Comparison of ENCODE assay signal across 1 cellular context in the genomic region with DNA sequence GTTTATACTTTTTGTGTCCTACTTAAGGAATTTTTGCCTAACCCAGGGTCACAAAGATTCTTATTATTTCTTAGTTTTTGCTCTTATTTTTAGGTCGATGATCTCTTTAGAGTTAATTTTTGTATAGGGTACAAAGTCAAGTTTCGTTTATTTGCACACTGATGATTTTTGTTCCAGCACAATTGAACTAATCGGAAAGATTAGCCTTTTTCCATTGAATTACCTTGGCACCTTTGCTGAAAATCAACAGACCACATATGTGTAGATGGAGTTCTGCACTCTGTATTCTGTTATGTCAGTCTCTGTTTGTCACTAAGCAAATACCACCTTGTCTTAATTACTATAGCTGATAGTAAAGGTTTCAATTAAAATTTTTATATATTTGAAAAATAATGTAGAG.
TF ChIP-seq lines count a peak whose summit lies in the region.

No MANE protein-coding gene starts in this region.

TF ChIP-seq in HepG2, 621 proteins besides CTCF, POLR2A, EP300 and RAD21:
- peak; percentile 71; the same call in 1 of the 2 replicates for TF ChIP-seq ZNF652 (CRISPR knock-in tag; IDR thresholded peaks at IDR 0.05; ENCODE audit: borderline replicate concordance, low read depth)
- TF ChIP-seq ZNF230 (CRISPR knock-in tag; IDR thresholded peaks at IDR 0.05): no peak
- peak; percentile 59 for TF ChIP-seq PAXIP1 (CRISPR knock-in tag; conservative IDR thresholded peaks at IDR 0.05)
- no peak for TF ChIP-seq CREB1 (IDR thresholded peaks at IDR 0.05)
- 0 out of 2 replicates have a peak, but pooled peaks have one; percentile 46 for TF ChIP-seq CREB1 (CRISPR knock-in tag; IDR thresholded peaks at IDR 0.05)
- no peak for TF ChIP-seq NR2F6 (IDR thresholded peaks at IDR 0.05)
- 0 out of 2 replicates have a peak, but pooled peaks have one; percentile 11 for TF ChIP-seq NR2F6 (CRISPR knock-in tag; IDR thresholded peaks at IDR 0.05)
- TF ChIP-seq, protein P1, sequence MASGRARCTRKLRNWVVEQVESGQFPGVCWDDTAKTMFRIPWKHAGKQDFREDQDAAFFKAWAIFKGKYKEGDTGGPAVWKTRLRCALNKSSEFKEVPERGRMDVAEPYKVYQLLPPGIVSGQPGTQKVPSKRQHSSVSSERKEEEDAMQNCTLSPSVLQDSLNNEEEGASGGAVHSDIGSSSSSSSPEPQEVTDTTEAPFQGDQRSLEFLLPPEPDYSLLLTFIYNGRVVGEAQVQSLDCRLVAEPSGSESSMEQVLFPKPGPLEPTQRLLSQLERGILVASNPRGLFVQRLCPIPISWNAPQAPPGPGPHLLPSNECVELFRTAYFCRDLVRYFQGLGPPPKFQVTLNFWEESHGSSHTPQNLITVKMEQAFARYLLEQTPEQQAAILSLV (CRISPR knock-in tag; IDR thresholded peaks at IDR 0.05; ENCODE audit: borderline replicate concordance): no peak
- 0 out of 2 replicates have a peak, but pooled peaks have one; percentile 33 for TF ChIP-seq NCOR1 (IDR thresholded peaks at IDR 0.05; ENCODE audit: borderline replicate concordance, low read length)
- peak; percentile 23; the same call in 1 of the 2 replicates for TF ChIP-seq SAP130 (CRISPR knock-in tag; IDR thresholded peaks at IDR 0.05; ENCODE audit: low read depth)
- TF ChIP-seq HDAC2 (CRISPR knock-in tag; IDR thresholded peaks at IDR 0.05): 0 out of 2 replicates have a peak, but pooled peaks have one; percentile 31
- peak; percentile 30 for TF ChIP-seq TEAD3 (CRISPR knock-in tag; optimal IDR thresholded peaks at IDR 0.05; ENCODE audit: borderline replicate concordance)
- TF ChIP-seq, protein P2, sequence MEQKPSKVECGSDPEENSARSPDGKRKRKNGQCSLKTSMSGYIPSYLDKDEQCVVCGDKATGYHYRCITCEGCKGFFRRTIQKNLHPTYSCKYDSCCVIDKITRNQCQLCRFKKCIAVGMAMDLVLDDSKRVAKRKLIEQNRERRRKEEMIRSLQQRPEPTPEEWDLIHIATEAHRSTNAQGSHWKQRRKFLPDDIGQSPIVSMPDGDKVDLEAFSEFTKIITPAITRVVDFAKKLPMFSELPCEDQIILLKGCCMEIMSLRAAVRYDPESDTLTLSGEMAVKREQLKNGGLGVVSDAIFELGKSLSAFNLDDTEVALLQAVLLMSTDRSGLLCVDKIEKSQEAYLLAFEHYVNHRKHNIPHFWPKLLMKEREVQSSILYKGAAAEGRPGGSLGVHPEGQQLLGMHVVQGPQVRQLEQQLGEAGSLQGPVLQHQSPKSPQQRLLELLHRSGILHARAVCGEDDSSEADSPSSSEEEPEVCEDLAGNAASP (CRISPR knock-in tag; IDR thresholded peaks at IDR 0.05; ENCODE audit: borderline replicate concordance): no peak
- TF ChIP-seq ZNF709 (CRISPR knock-in tag; IDR thresholded peaks at IDR 0.05): no peak
- peak; percentile 33; the same call in 1 of the 2 replicates for TF ChIP-seq HNF4A (CRISPR knock-in tag; IDR thresholded peaks at IDR 0.05)
- TF ChIP-seq ISL2 (CRISPR knock-in tag; IDR thresholded peaks at IDR 0.05): 0 out of 2 replicates have a peak, but pooled peaks have one; percentile 15
- TF ChIP-seq BORCS8-MEF2B (CRISPR knock-in tag; IDR thresholded peaks at IDR 0.05): no peak
- TF ChIP-seq ZNF33A (CRISPR knock-in tag; IDR thresholded peaks at IDR 0.05; ENCODE audit: borderline replicate concordance): no peak
- no peak for TF ChIP-seq FOXC1 (CRISPR knock-in tag; IDR thresholded peaks at IDR 0.05; ENCODE audit: borderline replicate concordance)
- TF ChIP-seq GABPA (IDR thresholded peaks at IDR 0.05; ENCODE audit: low read depth, low read length): no peak
- no peak for TF ChIP-seq GABPA (CRISPR knock-in tag; IDR thresholded peaks at IDR 0.05; ENCODE audit: low read depth)
- peak; percentile 7; the same call in 1 of the 2 replicates for TF ChIP-seq RXRB (CRISPR knock-in tag; IDR thresholded peaks at IDR 0.05; ENCODE audit: borderline replicate concordance)
- TF ChIP-seq SOX5 (CRISPR knock-in tag; IDR thresholded peaks at IDR 0.05; ENCODE audit: borderline replicate concordance): peak; percentile 64; the same call in 1 of the 2 replicates
- 0 out of 2 replicates have a peak, but pooled peaks have one; percentile 5 for TF ChIP-seq HNF4G (IDR thresholded peaks at IDR 0.05; ENCODE audit: borderline replicate concordance, low read depth, low read length)
- no peak for TF ChIP-seq HNF4G (CRISPR knock-in tag; IDR thresholded peaks at IDR 0.05; ENCODE audit: borderline replicate concordance, low read depth)
- no peak for TF ChIP-seq SOX13 (IDR thresholded peaks at IDR 0.05)
- peak in 1 of 2 experiments; percentile 81; a peak in 2 of 4 replicates for TF ChIP-seq SOX13 (CRISPR knock-in tag; conservative IDR thresholded peaks at IDR 0.05 in 1 of 2, IDR thresholded peaks at IDR 0.05 in 1 of 2)
- TF ChIP-seq, protein P3, sequence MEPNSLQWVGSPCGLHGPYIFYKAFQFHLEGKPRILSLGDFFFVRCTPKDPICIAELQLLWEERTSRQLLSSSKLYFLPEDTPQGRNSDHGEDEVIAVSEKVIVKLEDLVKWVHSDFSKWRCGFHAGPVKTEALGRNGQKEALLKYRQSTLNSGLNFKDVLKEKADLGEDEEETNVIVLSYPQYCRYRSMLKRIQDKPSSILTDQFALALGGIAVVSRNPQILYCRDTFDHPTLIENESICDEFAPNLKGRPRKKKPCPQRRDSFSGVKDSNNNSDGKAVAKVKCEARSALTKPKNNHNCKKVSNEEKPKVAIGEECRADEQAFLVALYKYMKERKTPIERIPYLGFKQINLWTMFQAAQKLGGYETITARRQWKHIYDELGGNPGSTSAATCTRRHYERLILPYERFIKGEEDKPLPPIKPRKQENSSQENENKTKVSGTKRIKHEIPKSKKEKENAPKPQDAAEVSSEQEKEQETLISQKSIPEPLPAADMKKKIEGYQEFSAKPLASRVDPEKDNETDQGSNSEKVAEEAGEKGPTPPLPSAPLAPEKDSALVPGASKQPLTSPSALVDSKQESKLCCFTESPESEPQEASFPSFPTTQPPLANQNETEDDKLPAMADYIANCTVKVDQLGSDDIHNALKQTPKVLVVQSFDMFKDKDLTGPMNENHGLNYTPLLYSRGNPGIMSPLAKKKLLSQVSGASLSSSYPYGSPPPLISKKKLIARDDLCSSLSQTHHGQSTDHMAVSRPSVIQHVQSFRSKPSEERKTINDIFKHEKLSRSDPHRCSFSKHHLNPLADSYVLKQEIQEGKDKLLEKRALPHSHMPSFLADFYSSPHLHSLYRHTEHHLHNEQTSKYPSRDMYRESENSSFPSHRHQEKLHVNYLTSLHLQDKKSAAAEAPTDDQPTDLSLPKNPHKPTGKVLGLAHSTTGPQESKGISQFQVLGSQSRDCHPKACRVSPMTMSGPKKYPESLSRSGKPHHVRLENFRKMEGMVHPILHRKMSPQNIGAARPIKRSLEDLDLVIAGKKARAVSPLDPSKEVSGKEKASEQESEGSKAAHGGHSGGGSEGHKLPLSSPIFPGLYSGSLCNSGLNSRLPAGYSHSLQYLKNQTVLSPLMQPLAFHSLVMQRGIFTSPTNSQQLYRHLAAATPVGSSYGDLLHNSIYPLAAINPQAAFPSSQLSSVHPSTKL (CRISPR knock-in tag; IDR thresholded peaks at IDR 0.05): 0 out of 2 replicates have a peak, but pooled peaks have one; percentile 28
- peak; percentile 32; the same call in 1 of the 2 replicates for TF ChIP-seq FOXA3 (CRISPR knock-in tag; IDR thresholded peaks at IDR 0.05)
- TF ChIP-seq GMEB2 (CRISPR knock-in tag; IDR thresholded peaks at IDR 0.05; ENCODE audit: low read depth): no peak
- 0 out of 2 replicates have a peak, but pooled peaks have one; percentile 49 for TF ChIP-seq GFI1 (CRISPR knock-in tag; IDR thresholded peaks at IDR 0.05; ENCODE audit: borderline replicate concordance)
- no peak for TF ChIP-seq ZNF234 (CRISPR knock-in tag; conservative IDR thresholded peaks at IDR 0.05)
- TF ChIP-seq MED1 (CRISPR knock-in tag; IDR thresholded peaks at IDR 0.05): peak; percentile 47
- peak; percentile 40; the same call in 1 of the 2 replicates for TF ChIP-seq TBX3 (IDR thresholded peaks at IDR 0.05; ENCODE audit: borderline replicate concordance)
TF ChIP-seq in HepG2: peak in this region for 19.
